Comparison of ENCODE assay signal across 16 cellular contexts in the genomic region with DNA sequence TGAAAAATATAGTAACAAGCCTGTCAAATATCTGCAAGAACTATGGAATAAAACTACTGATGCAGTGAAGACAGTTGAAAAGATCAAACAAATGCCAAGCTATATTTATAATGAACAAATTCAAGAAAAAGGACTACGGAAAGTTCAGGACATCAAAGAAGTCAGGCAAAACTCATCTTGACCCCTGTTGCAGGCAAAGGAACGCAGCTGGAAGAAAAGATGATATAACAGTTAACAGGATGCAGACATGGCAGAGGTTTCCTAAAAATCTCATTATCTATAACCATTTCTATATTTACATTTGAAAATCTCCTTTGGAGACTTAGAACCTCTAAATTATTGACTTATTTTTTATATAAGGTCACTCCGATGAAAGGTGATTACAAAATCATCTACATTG. TPM values are rescaled to one million over a fixed set of nuclear protein-coding genes. Genes with fewer than 3 reads are reported as not detected.
DNase-seq lines count a peak whose midpoint lies in the region; ATAC-seq, FAIRE-seq and TF ChIP-seq lines count a peak whose summit lies in the region.
"Had no signal": no experiment of that assay in that cellular context is flagged by ENCODE, and none has a peak within 500 bp of the region (broad histone marks: within the 10 kb centered on the region; RNA-seq: fewer than 3 reads in every experiment).

No MANE protein-coding gene starts in this region.

- H3K27ac Mint-ChIP-seq in activated naive CD4-positive, alpha-beta T cell treated with anti-CD3 and anti-CD28 coated beads for 36 hours: peak overlapping the region; percentile 18
- no peak overlapping the region for H3K27ac Mint-ChIP-seq in activated naive CD4-positive, alpha-beta T cell treated with anti-CD3 and anti-CD28 coated beads, Interleukin-2, amount 10 ng/mL, durations not matched to agents 7 days and 5 days
- peak overlapping the region; percentile 27 for H3K27ac Mint-ChIP-seq in CD4-positive, alpha-beta T cell
- H3K27ac Mint-ChIP-seq in HFFc6: no peak overlapping the region
- H3K27ac Mint-ChIP-seq: GM23338, IgD-negative memory B cell had no signal

- H3K27me3 ChIP-seq in CD4-positive, alpha-beta T cell (ENCODE audit: control insufficient read depth, insufficient read depth, low read length): no peaks in the 10 kb centered on the region
- no peaks in the 10 kb centered on the region for H3K27me3 ChIP-seq in K562 (ENCODE audit: control insufficient read depth in 2 of 2, insufficient read depth in 2 of 2, low read length in 2 of 2)
- H3K27me3 ChIP-seq: BLaER1 had no signal

- H3K4me2 ChIP-seq in K562 (ENCODE audit: insufficient read depth, low read length): no peak overlapping the region
- H3K4me2 ChIP-seq: BLaER1, GM23338 had no signal

- no peaks in the 10 kb centered on the region for H3K9me1 ChIP-seq in K562 (ENCODE audit: control insufficient read depth, insufficient read depth, low read length)

- ATAC-seq in CD4-positive, alpha-beta T cell (ENCODE audit: poor library complexity): no peak
- ATAC-seq in K562 (no peak), HG02642 (IDR thresholded peaks at IDR 0.05; ENCODE audit: poor library complexity, unreplicated experiment) (no peak)
- ATAC-seq: GM23338 had no signal

- TF ChIP-seq CTCF in CD4-positive, alpha-beta T cell (IDR thresholded peaks at IDR 0.05): no peak
- TF ChIP-seq CTCF in HFFc6 (IDR thresholded peaks at IDR 0.05) (no peak), K562 (IDR thresholded peaks at IDR 0.05 in 2 of 3, conservative IDR thresholded peaks at IDR 0.05 in 1 of 3; ENCODE audit: insufficient read depth in 2 of 3, low read depth in 1 of 3, low read length in 3 of 3) (no peak)

- no peaks in the 10 kb centered on the region for H3K79me2 ChIP-seq in K562 (ENCODE audit: control insufficient read depth, insufficient read depth, low read length)

- no peak overlapping the region for H3K27ac ChIP-seq in CD4-positive, alpha-beta T cell (ENCODE audit: low read depth, low read length)
- H3K27ac ChIP-seq in K562 (ENCODE audit: extremely low read depth, low read depth, low read length): no peak overlapping the region
- H3K27ac ChIP-seq: BLaER1 had no signal

- no peak for FAIRE-seq in K562 (lab: Jason Lieb, UNC)
- FAIRE-seq: GM18507 had no signal

- H2AFZ ChIP-seq in K562 (ENCODE audit: low read depth, low read length): no peak overlapping the region
- H2AFZ ChIP-seq: GM23338 had no signal

- in situ Hi-C loops in K562 (cut with MboI): no loop called here

- no peak overlapping the region for H3K4me3 Mint-ChIP-seq in activated naive CD4-positive, alpha-beta T cell treated with anti-CD3 and anti-CD28 coated beads for 36 hours
- no peak overlapping the region for H3K4me3 Mint-ChIP-seq in activated naive CD4-positive, alpha-beta T cell treated with anti-CD3 and anti-CD28 coated beads, Interleukin-2, amount 10 ng/mL, durations not matched to agents 7 days and 5 days
- no peak overlapping the region for H3K4me3 Mint-ChIP-seq in CD4-positive, alpha-beta T cell
- peak overlapping the region; percentile 39; the same call in 1 of the 2 replicates for H3K4me3 Mint-ChIP-seq in HFFc6
- H3K4me3 Mint-ChIP-seq: GM23338, IgD-negative memory B cell had no signal

- DNase-seq in activated naive CD4-positive, alpha-beta T cell treated with anti-CD3 and anti-CD28 coated beads for 36 hours: no peak
- no peak for DNase-seq in activated naive CD4-positive, alpha-beta T cell treated with anti-CD3 and anti-CD28 coated beads, Interleukin-2, amount 10 ng/mL, durations not matched to agents 7 days and 5 days
- DNase-seq in CD4-positive, alpha-beta T cell: no peak
- DNase-seq in HFFc6 (no peak), K562 (ENCODE audit: extremely low read depth in 1 of 4, low spot score in 3 of 4) (no peak)
- no peak for DNase-seq in activated CD4-positive, CD25-positive, alpha-beta regulatory T cell (lab: John Stamatoyannopoulos, UW)
- DNase-seq: 8988T, AML-193, Calu3, DMS 273 treated with DMSO at 0.1 percent for 48 hours, H7 had no signal

- H3K4me1 Mint-ChIP-seq in activated naive CD4-positive, alpha-beta T cell treated with anti-CD3 and anti-CD28 coated beads for 36 hours (ENCODE audit: low read depth): peaks cover 7% of the 10 kb centered on the region
- H3K4me1 Mint-ChIP-seq in activated naive CD4-positive, alpha-beta T cell treated with anti-CD3 and anti-CD28 coated beads, Interleukin-2, amount 10 ng/mL, durations not matched to agents 7 days and 5 days: peaks cover 4% of the 10 kb centered on the region
- H3K4me1 Mint-ChIP-seq in CD4-positive, alpha-beta T cell (ENCODE audit: low read depth): no peaks in the 10 kb centered on the region
- peaks cover 11% of the 10 kb centered on the region for H3K4me1 Mint-ChIP-seq in HFFc6 (ENCODE audit: low read depth)
- H3K4me1 Mint-ChIP-seq: GM23338, IgD-negative memory B cell had no signal

- no peak overlapping the region for H3K4me3 ChIP-seq in K562
- H3K4me3 ChIP-seq: BLaER1, GM23338 had no signal

- TF ChIP-seq RAD21 in K562 (CRISPR knock-in tag; conservative IDR thresholded peaks at IDR 0.05 in 1 of 2, IDR thresholded peaks at IDR 0.05 in 1 of 2): no peak

- no peak for TF ChIP-seq EP300 in K562 (IDR thresholded peaks at IDR 0.05; ENCODE audit: low read length)

- WGBS in K562 (ENCODE audit: insufficient coverage, low coverage, missing lambda C conversion rate): 96% methylated on average over 3 of the region's 3 CpGs

- intact Hi-C loops in activated naive CD4-positive, alpha-beta T cell treated with anti-CD3 and anti-CD28 coated beads for 36 hours (cut with micrococcal nuclease): no loop called here
- intact Hi-C loops in CD4-positive, alpha-beta T cell (cut with DNase I, micrococcal nuclease): no loop called here
- intact Hi-C loops in K562 (cut with micrococcal nuclease): no loop called here

- H3K9ac ChIP-seq in K562 (ENCODE audit: insufficient read depth in 1 of 2, low read depth in 2 of 2, low read length in 2 of 2): no peak overlapping the region
- H3K9ac ChIP-seq: BLaER1 had no signal

- H3K36me3 ChIP-seq in K562 (ENCODE audit: control insufficient read depth, insufficient read depth, low read length): peaks cover 66% of the 10 kb centered on the region

- no peaks in the 10 kb centered on the region for H3K4me1 ChIP-seq in K562 (replicated peaks in 1 of 2; ENCODE audit: control insufficient read depth in 2 of 2, insufficient read depth in 2 of 2, low read length in 2 of 2)

- no peaks in the 10 kb centered on the region for H3K27me3 Mint-ChIP-seq in activated naive CD4-positive, alpha-beta T cell treated with anti-CD3 and anti-CD28 coated beads for 36 hours (ENCODE audit: low read depth)
- no peaks in the 10 kb centered on the region for H3K27me3 Mint-ChIP-seq in activated naive CD4-positive, alpha-beta T cell treated with anti-CD3 and anti-CD28 coated beads, Interleukin-2, amount 10 ng/mL, durations not matched to agents 7 days and 5 days
- no peaks in the 10 kb centered on the region for H3K27me3 Mint-ChIP-seq in CD4-positive, alpha-beta T cell
- H3K27me3 Mint-ChIP-seq in HFFc6 (ENCODE audit: insufficient read depth): peaks cover 20% of the 10 kb centered on the region
- H3K27me3 Mint-ChIP-seq: IgD-negative memory B cell had no signal

- POLR2A ChIA-PET in CD4-positive, alpha-beta T cell (lab: Charles Lee): no interaction called here
- POLR2A ChIA-PET in K562 (lab: Yijun Ruan, JAX): interaction anchor here (1.3 to 3.4 kb wide), 3 partner anchors 12 to 14 kb away, joined by 4 to 12 read pairs (median 5); no protein-coding TSS in a partner anchor

- H3K36me3 Mint-ChIP-seq in activated naive CD4-positive, alpha-beta T cell treated with anti-CD3 and anti-CD28 coated beads for 36 hours (ENCODE audit: low read depth): peaks cover 43% of the 10 kb centered on the region
- H3K36me3 Mint-ChIP-seq in activated naive CD4-positive, alpha-beta T cell treated with anti-CD3 and anti-CD28 coated beads, Interleukin-2, amount 10 ng/mL, durations not matched to agents 7 days and 5 days: peaks cover 59% of the 10 kb centered on the region
- H3K36me3 Mint-ChIP-seq in CD4-positive, alpha-beta T cell (ENCODE audit: low read depth): peaks cover 59% of the 10 kb centered on the region
- H3K36me3 Mint-ChIP-seq in HFFc6 (ENCODE audit: low read depth): peaks cover 59% of the 10 kb centered on the region

- TF ChIP-seq POLR2A in K562 (conservative IDR thresholded peaks at IDR 0.05): 0 out of 2 replicates have a peak, but pooled peaks have one; percentile 23

- BruUV-seq in K562 (replicated peaks; lab: Mats Ljungman, UMichigan): no TSS peak

- no peaks in the 10 kb centered on the region for H3K9me3 ChIP-seq in CD4-positive, alpha-beta T cell (ENCODE audit: control insufficient read depth, low read length)
- H3K9me3 ChIP-seq in K562 (replicated peaks; ENCODE audit: control insufficient read depth, insufficient read depth, low read depth, low read length): no peaks in the 10 kb centered on the region
- H3K9me3 ChIP-seq: BLaER1 had no signal

- 0 out of 2 replicates have a peak, but pooled peaks cover 3% of the 10 kb centered on the region for H4K20me1 ChIP-seq in K562 (replicated peaks; ENCODE audit: control insufficient read depth, insufficient read depth, low read length)

- CTCF ChIA-PET in activated naive CD4-positive, alpha-beta T cell treated with anti-CD3 and anti-CD28 coated beads for 36 hours (lab: Charles Lee): interaction anchor here (0.6 to 3.5 kb wide), 3 partner anchors 11 to 135 kb away, joined by 3 to 21 read pairs (median 3); no protein-coding TSS in a partner anchor
- CTCF ChIA-PET in activated naive CD4-positive, alpha-beta T cell treated with anti-CD3 and anti-CD28 coated beads, Interleukin-2, amount 10 ng/mL, durations not matched to agents 7 days and 5 days (lab: Charles Lee): interaction anchor here (1.5 kb wide), 1 partner anchor 12 kb away, joined by 8 read pairs; no protein-coding TSS in a partner anchor
- CTCF ChIA-PET in CD4-positive, alpha-beta T cell (lab: Charles Lee): interaction anchor here (3.1 kb wide), 1 partner anchor 11 kb away, joined by 18 read pairs; no protein-coding TSS in a partner anchor
- CTCF ChIA-PET in K562 (lab: Yijun Ruan, JAX; ENCODE audit: low intra/inter-chr PET ratio): no interaction called here

- no peaks in the 10 kb centered on the region for H3K9me3 Mint-ChIP-seq in activated naive CD4-positive, alpha-beta T cell treated with anti-CD3 and anti-CD28 coated beads for 36 hours
- H3K9me3 Mint-ChIP-seq in activated naive CD4-positive, alpha-beta T cell treated with anti-CD3 and anti-CD28 coated beads, Interleukin-2, amount 10 ng/mL, durations not matched to agents 7 days and 5 days: no peaks in the 10 kb centered on the region
- H3K9me3 Mint-ChIP-seq in CD4-positive, alpha-beta T cell: no peaks in the 10 kb centered on the region
- peaks cover 9% of the 10 kb centered on the region for H3K9me3 Mint-ChIP-seq in HFFc6
- H3K9me3 Mint-ChIP-seq: GM23338, IgD-negative memory B cell had no signal

RNA-seq across cellular contexts. Expression of a gene that starts 34.1 kb away (rescaled TPM):
- 100 to 1,000 TPM; 165 to 166 TPM for total RNA-seq in activated naive CD4-positive, alpha-beta T cell treated with anti-CD3 and anti-CD28 coated beads for 36 hours
- total RNA-seq in CD4-positive, alpha-beta T cell: 10 to 100 TPM; 90.8 TPM
- 100 to 1,000 TPM; 216 to 270 (median 236) TPM for total RNA-seq in HFFc6 (2021; fragmentation: NEBNext Ultra II Directional; extraction: Animal tissue kit (Norgen Biotek cat#: 25700))
- 137 and 269 TPM in 2 replicates for total RNA-seq in K562 (2011; cell fraction: chromatin; rRNA removed; ENCODE audit: low replicate concordance)
- total RNA-seq in K562 (2011; cell fraction: nucleolus; rRNA removed): 93.4 and 96.3 TPM in 2 replicates
- 70.5 and 93.0 TPM in 2 replicates for total RNA-seq in K562 (2011; cell fraction: nucleoplasm; rRNA removed)
- total RNA-seq in K562 (2014; rRNA removed): 45.3 and 49.0 TPM in 2 replicates
- total RNA-seq in K562 (2014; rRNA removed; fragmentation: Illumina TruSeq; extraction: Trizol): 99.2 and 135 TPM in 2 replicates
- total RNA-seq in K562 (2015; rRNA removed; fragmentation: Illumina TruSeq; extraction: Trizol): 70.0 and 74.0 TPM in 2 replicates
- total RNA-seq in K562 (2021): 90.8 and 100 TPM in 2 replicates
- 28.6 and 31.0 TPM in 2 replicates for polyA plus RNA-seq in K562 (2011; rRNA removed)
- polyA plus RNA-seq in K562 (2011; cell fraction: cytosol; rRNA removed): 10.2 and 10.8 TPM in 2 replicates
- polyA plus RNA-seq in K562 (2011; cell fraction: nucleus; rRNA removed): 15.5 and 18.7 TPM in 2 replicates
- polyA plus RNA-seq in K562 (2012): 13.6 and 19.8 TPM in 2 replicates
- polyA plus RNA-seq in K562 (2014; fragmentation: Illumina TruSeq; extraction: Trizol): 31.0 and 33.3 TPM in 2 replicates
- polyA plus RNA-seq in K562 (2014; fragmentation: Nextera tagmentation; extraction: Ambion mirVana): 10 to 100 TPM; 13.6 to 21.8 TPM
- 47.5 and 57.7 TPM in 2 replicates for polyA plus RNA-seq in K562 (2014; rRNA removed)
- polyA minus RNA-seq in K562 (2011; rRNA and poly(A)+ RNA removed): 157 and 236 TPM in 2 replicates
- 51.0 and 56.2 TPM in 2 replicates for polyA minus RNA-seq in K562 (2011; cell fraction: cytosol; rRNA and poly(A)+ RNA removed)
- 73.0 and 111 TPM in 2 replicates for polyA minus RNA-seq in K562 (2011; cell fraction: nucleus; rRNA and poly(A)+ RNA removed)

Comparison
In these comparisons a context has a peak if more than half of its experiments do, and no peak if none do; other contexts are left out.
1. H3K27ac Mint-ChIP-seq: peak in activated naive CD4-positive, alpha-beta T cell treated with anti-CD3 and anti-CD28 coated beads for 36 hours (single experiment) and CD4-positive, alpha-beta T cell (single experiment); none in activated naive CD4-positive, alpha-beta T cell treated with anti-CD3 and anti-CD28 coated beads, Interleukin-2, amount 10 ng/mL, durations not matched to agents 7 days and 5 days (single experiment) and HFFc6 (single experiment).